In the genomic region with DNA sequence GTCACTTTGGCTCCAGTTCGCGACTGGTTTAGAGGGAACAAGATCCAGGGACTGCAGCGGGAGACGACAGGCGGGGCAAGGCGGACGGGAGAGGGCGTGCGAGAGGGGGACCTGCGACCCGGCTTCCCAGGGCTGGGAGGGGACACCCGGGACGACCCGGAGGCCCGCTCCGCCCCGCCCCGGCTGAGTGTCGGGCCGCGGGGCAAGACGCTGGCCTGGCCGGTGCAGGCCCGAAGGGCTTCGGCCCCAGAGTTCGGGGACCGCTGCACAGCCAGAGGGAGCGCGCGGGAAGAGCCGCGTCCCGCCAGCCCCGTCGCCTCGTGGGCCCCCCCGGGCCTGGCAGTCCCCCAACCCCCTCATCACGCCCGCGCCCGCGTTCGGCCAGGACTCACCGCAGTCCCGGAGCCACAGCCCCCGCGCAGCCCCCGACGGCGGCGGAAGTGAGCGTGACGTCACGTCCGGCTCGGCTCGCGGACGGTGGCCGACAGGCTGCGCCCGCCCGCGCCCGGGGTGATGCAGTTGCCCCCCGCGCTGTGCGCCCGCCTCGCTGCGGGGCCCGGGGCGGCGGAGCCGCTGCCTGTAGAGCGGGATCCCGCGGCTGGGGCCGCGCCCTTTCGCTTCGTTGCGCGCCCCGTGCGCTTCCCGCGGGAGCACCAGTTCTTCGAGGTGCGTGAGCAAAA, we compare ENCODE assay signal across 8 cellular contexts. TPM values are rescaled to one million over a fixed set of nuclear protein-coding genes. Genes with fewer than 3 reads are reported as not detected.
DNase-seq lines count a peak whose midpoint lies in the region; ATAC-seq, FAIRE-seq and TF ChIP-seq lines count a peak whose summit lies in the region.

A gene with protein sequence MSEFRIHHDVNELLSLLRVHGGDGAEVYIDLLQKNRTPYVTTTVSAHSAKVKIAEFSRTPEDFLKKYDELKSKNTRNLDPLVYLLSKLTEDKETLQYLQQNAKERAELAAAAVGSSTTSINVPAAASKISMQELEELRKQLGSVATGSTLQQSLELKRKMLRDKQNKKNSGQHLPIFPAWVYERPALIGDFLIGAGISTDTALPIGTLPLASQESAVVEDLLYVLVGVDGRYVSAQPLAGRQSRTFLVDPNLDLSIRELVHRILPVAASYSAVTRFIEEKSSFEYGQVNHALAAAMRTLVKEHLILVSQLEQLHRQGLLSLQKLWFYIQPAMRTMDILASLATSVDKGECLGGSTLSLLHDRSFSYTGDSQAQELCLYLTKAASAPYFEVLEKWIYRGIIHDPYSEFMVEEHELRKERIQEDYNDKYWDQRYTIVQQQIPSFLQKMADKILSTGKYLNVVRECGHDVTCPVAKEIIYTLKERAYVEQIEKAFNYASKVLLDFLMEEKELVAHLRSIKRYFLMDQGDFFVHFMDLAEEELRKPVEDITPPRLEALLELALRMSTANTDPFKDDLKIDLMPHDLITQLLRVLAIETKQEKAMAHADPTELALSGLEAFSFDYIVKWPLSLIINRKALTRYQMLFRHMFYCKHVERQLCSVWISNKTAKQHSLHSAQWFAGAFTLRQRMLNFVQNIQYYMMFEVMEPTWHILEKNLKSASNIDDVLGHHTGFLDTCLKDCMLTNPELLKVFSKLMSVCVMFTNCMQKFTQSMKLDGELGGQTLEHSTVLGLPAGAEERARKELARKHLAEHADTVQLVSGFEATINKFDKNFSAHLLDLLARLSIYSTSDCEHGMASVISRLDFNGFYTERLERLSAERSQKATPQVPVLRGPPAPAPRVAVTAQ (minus strand): TSS at position 442 of the 680 bp plus-strand sequence. CDS start 5,931 bp downstream, outside the sequence.
A gene with protein sequence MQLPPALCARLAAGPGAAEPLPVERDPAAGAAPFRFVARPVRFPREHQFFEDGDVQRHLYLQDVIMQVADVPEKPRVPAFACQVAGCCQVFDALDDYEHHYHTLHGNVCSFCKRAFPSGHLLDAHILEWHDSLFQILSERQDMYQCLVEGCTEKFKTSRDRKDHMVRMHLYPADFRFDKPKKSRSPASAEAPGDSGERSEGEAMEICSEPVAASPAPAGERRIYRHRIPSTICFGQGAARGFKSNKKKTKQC (plus strand): TSS at position 484 of the 680 bp plus-strand sequence. CDS start 30 bp downstream, at position 514.

- TF ChIP-seq CTCF in CD14-positive monocyte (IDR thresholded peaks at IDR 0.05) (no peak), OCI-LY1 (IDR thresholded peaks at IDR 0.05; ENCODE audit: low read length) (no peak), epithelial cell of esophagus (IDR thresholded peaks at IDR 0.05; ENCODE audit: insufficient read depth, low read depth, low read length, missing control alignments) (peak; percentile 31), mucosa of descending colon (IDR thresholded peaks at IDR 0.05) (no peak)

- no peaks in the 10 kb centered on the region for H3F3A ChIP-seq in OCI-LY1 (ENCODE audit: insufficient read depth, low read length)

- peak; percentile 84 for FAIRE-seq in GM19239 (lab: Jason Lieb, UNC)

- H3K9me2 ChIP-seq in OCI-LY1 (ENCODE audit: low read depth, low read length): no peaks in the 10 kb centered on the region

- peaks cover 34% of the 10 kb centered on the region for H3K4me1 Mint-ChIP-seq in CD14-positive monocyte

- H3K9me3 ChIP-seq in OCI-LY1 (ENCODE audit: low read length) (no peaks in the 10 kb centered on the region), mucosa of descending colon (no peaks in the 10 kb centered on the region)

- peak within 1 kb of the TSS; percentile 98 to 99 for H3K4me3 Mint-ChIP-seq in CD14-positive monocyte

- H3K36me3 ChIP-seq in OCI-LY1 (ENCODE audit: insufficient read depth, low read length) (peaks cover 36% of the 10 kb centered on the region), mucosa of descending colon (ENCODE audit: low read depth) (no peaks in the 10 kb centered on the region)

- peaks cover 0 to 5% (median 0%) of the 10 kb centered on the region in 3 donors for H3K27me3 Mint-ChIP-seq in CD14-positive monocyte (ENCODE audit: low read depth in 3 of 3)

- H3K4me3 ChIP-seq in OCI-LY1 (ENCODE audit: low read depth, low read length, poor library complexity, severe bottlenecking) (peak within 1 kb of the TSS; percentile 87), epithelial cell of esophagus (ENCODE audit: low read length) (peak within 1 kb of the TSS; percentile 85), mucosa of descending colon (peak within 1 kb of the TSS; percentile 94)

- H3K27me3 ChIP-seq in OCI-LY1 (ENCODE audit: insufficient read depth, low read length): no peaks in the 10 kb centered on the region

- peaks cover 24% of the 10 kb centered on the region for H3K4me1 ChIP-seq in OCI-LY1 (ENCODE audit: insufficient read depth, low read length, severe bottlenecking)
- H3K4me1 ChIP-seq in mucosa of descending colon (ENCODE audit: low read depth): peaks cover 21% of the 10 kb centered on the region

- intact Hi-C loops in CD14-positive monocyte (cut with micrococcal nuclease) (loop anchor here (2.0 to 5.0 kb wide), 3 partner anchors 30 to 51 kb away; no protein-coding TSS in a partner anchor), mucosa of descending colon (cut with DNase I, micrococcal nuclease) (no loop called here)

- peak within 1 kb of the TSS; percentile 99 to 100 (median 100) for H3K27ac Mint-ChIP-seq in CD14-positive monocyte

- DNase-seq in CD14-positive monocyte (ENCODE audit: low spot score) (peak; percentile 89), GM19239 (ENCODE audit: insufficient read length, low spot score) (peak; percentile 89), activated T-cell treated with anti-CD3 and anti-CD28 coated beads for 1 hour (ENCODE audit: low read depth) (peak; percentile 82), epithelial cell of esophagus (ENCODE audit: low read depth) (peak; percentile 83), mucosa of descending colon (peak; percentile 87 to 93 (median 92))
- DNase-seq in stimulated activated CD8-positive, alpha-beta memory T cell treated with anti-CD3 and anti-CD28 coated beads, Interleukin-4, amount 100 ng/mL, for 24 hours (ENCODE audit: low read depth): peak; percentile 89

- no peak within 1 kb of the TSS for H2AFZ ChIP-seq in OCI-LY1 (ENCODE audit: low read length)

- peak within 1 kb of the TSS; percentile 71 for H3K9ac ChIP-seq in OCI-LY1 (ENCODE audit: low read length)

- peaks cover 55 to 65% of the 10 kb centered on the region in 2 donors for H3K36me3 Mint-ChIP-seq in CD14-positive monocyte

- H3K9me3 Mint-ChIP-seq in CD14-positive monocyte: peaks cover 0 to 3% (median 0%) of the 10 kb centered on the region in 7 donors

- H4K20me1 ChIP-seq in OCI-LY1 (ENCODE audit: insufficient read depth, low read length): no peaks in the 10 kb centered on the region

- no peaks in the 10 kb centered on the region; the same call in 1 of the 2 replicates for H3K79me2 ChIP-seq in OCI-LY1 (ENCODE audit: insufficient read depth, low read length)

- H3K4me2 ChIP-seq in OCI-LY1 (ENCODE audit: low read length): peak within 1 kb of the TSS; percentile 95

- ATAC-seq in HG03439 (IDR thresholded peaks at IDR 0.05; ENCODE audit: unreplicated experiment) (peak; percentile 79), mucosa of descending colon (peak; percentile 79)

- peak within 1 kb of the TSS; percentile 38 for H3K27ac ChIP-seq in OCI-LY1 (ENCODE audit: low read depth, low read length, poor library complexity, severe bottlenecking)

RNA-seq across cellular contexts. Expression of the first gene that starts in this region (rescaled TPM):
- 10 to 100 TPM; 25.9 to 39.3 TPM for polyA plus RNA-seq in CD14-positive monocyte
- 10 to 100 TPM; 48.1 to 63.4 (median 58.8) TPM for total RNA-seq in mucosa of descending colon

RNA-seq across cellular contexts. Expression of the second gene that starts in this region (rescaled TPM):
- polyA plus RNA-seq in CD14-positive monocyte: 100 to 1,000 TPM in 1 of 2 donors, 10 to 100 TPM in 1; 84.7 to 118 TPM
- total RNA-seq in mucosa of descending colon: 10 to 100 TPM; 39.1 to 54.0 (median 42.7) TPM

Comparison
In these comparisons a context has a peak if more than half of its experiments do, and no peak if none do; other contexts are left out.
1. Peak in every context shown above with its lines: DNase-seq, ATAC-seq, H3K4me3 ChIP-seq and H3K27ac ChIP-seq.
2. intact Hi-C loops: an anchor here in CD14-positive monocyte (2.0 to 5.0 kb wide); none called in mucosa of descending colon.